Comparison of ENCODE assay signal across 5 cellular contexts in genomic region chr2:87424763-87425154, GRCh38.
DNase-seq lines count a peak whose midpoint lies in the region; FAIRE-seq and TF ChIP-seq lines count a peak whose summit lies in the region.
"Not testable (repeated sequence)": the region's sequence is repeated elsewhere in the genome, so short reads cannot be mapped to it uniquely, and the experiment has no call there.

No MANE protein-coding gene starts in this region.

- DNase-seq in activated CD4-positive, alpha-beta T cell treated with anti-CD3 and anti-CD28 coated beads, Interleukin-2, amount 10 ng/mL, durations not matched to agents 24 days and 14 days = peak; percentile 45
- DNase-seq in kidney (peak; percentile 89), mesenteric fat pad (ENCODE audit: low spot score) (peak; percentile 87), posterior vena cava (ENCODE audit: low spot score) (peak; percentile 88), spleen (peak; percentile 83)

- H3K9me3 Mint-ChIP-seq in activated CD4-positive, alpha-beta T cell treated with anti-CD3 and anti-CD28 coated beads, Interleukin-2, amount 10 ng/mL, durations not matched to agents 24 days and 14 days = not testable (repeated sequence)

- not testable (repeated sequence) for H3K27ac ChIP-seq in kidney (ENCODE audit: low read depth in 2 of 2, low read length in 2 of 2); spleen

- 86% methylated on average over 1 of the region's 1 CpG; no CpG with 5 or more reads in 4 of the 5 donors for WGBS in spleen, 5 donors

- H3K27me3 Mint-ChIP-seq in activated CD4-positive, alpha-beta T cell treated with anti-CD3 and anti-CD28 coated beads, Interleukin-2, amount 10 ng/mL, durations not matched to agents 24 days and 14 days = not testable (repeated sequence)

- not testable (repeated sequence) for H3K27me3 ChIP-seq in spleen (replicated peaks in 1 of 7)

- TF ChIP-seq CTCF in kidney (IDR thresholded peaks at IDR 0.05; ENCODE audit: borderline replicate concordance, extremely low read depth, insufficient read depth); spleen (IDR thresholded peaks at IDR 0.05 in 8 of 11, conservative IDR thresholded peaks at IDR 0.05 in 3 of 11): not testable (repeated sequence)

- H3K4me3 ChIP-seq in kidney (ENCODE audit: low read length in 2 of 2); spleen: not testable (repeated sequence)

- not testable (repeated sequence) for H3K9ac ChIP-seq in kidney (ENCODE audit: low read length in 2 of 2)

- H3K36me3 ChIP-seq in kidney (ENCODE audit: control insufficient read depth in 1 of 2, insufficient read depth in 2 of 2, low read length in 2 of 2); spleen: not testable (repeated sequence)

- not testable (repeated sequence) for H3K4me1 ChIP-seq in kidney (ENCODE audit: control insufficient read depth in 1 of 2, insufficient read depth in 1 of 2, low read depth in 1 of 2, low read length in 2 of 2); spleen

- H3K9me3 ChIP-seq in kidney (ENCODE audit: control insufficient read depth in 1 of 2, low read length in 2 of 2); spleen: not testable (repeated sequence)

- FAIRE-seq in kidney (lab: Jason Lieb, UNC) = not testable (repeated sequence)

- H3K27ac Mint-ChIP-seq in activated CD4-positive, alpha-beta T cell treated with anti-CD3 and anti-CD28 coated beads, Interleukin-2, amount 10 ng/mL, durations not matched to agents 24 days and 14 days = not testable (repeated sequence)

- not testable (repeated sequence) for H3K36me3 Mint-ChIP-seq in activated CD4-positive, alpha-beta T cell treated with anti-CD3 and anti-CD28 coated beads, Interleukin-2, amount 10 ng/mL, durations not matched to agents 24 days and 14 days (ENCODE audit: low read depth)

- H3K4me3 Mint-ChIP-seq in activated CD4-positive, alpha-beta T cell treated with anti-CD3 and anti-CD28 coated beads, Interleukin-2, amount 10 ng/mL, durations not matched to agents 24 days and 14 days = not testable (repeated sequence)

- not testable (repeated sequence) for TF ChIP-seq POLR2A in spleen (IDR thresholded peaks at IDR 0.05)

- not testable (repeated sequence) for H3K4me1 Mint-ChIP-seq in activated CD4-positive, alpha-beta T cell treated with anti-CD3 and anti-CD28 coated beads, Interleukin-2, amount 10 ng/mL, durations not matched to agents 24 days and 14 days

- intact Hi-C loops in activated CD4-positive, alpha-beta T cell treated with anti-CD3 and anti-CD28 coated beads, Interleukin-2, amount 10 ng/mL, durations not matched to agents 24 days and 14 days (cut with micrococcal nuclease); kidney (cut with DNase I); posterior vena cava (cut with DNase I); spleen (cut with DNase I; ENCODE audit: low total_unique reads): not testable (repeated sequence)
